17 cellular contexts compared by ENCODE assay signal in the genomic region with DNA sequence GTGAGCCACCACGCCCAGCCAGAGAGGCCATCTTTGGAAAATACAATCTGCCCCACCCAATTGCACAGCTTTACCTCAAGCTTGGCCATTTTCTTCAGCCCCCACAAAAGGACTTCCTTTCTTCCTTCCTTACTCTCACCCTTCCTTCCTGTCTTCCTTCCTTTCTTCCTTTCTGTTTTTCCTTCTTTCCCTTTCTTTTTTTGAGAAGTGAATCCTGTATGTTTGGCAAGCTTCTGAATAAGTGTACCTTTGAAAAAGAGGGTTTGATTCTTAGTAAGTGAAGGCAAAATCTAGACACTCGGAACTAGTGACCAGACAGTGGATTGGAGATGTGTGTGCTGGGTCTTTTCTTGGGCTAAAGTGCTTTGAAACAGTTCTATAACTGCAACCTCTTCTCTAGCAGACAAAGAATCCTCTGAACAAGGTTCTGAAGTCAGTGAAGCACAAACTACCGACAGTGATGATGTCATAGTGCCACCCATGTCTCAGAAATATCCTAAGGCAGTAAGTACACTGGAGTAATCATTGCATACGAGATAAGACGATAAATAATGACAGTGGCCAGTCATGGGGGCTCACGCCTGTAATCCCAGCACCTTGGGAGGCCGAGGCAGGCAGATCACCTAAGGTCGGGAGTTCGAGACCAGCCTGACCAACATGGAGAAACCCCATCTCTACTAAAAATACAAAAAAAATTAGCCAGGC. TPM values are rescaled to one million over a fixed set of nuclear protein-coding genes. Genes with fewer than 3 reads are reported as not detected.
DNase-seq lines count a peak whose midpoint lies in the region; ATAC-seq, FAIRE-seq and TF ChIP-seq lines count a peak whose summit lies in the region.
"Had no signal": no experiment of that assay in that cellular context is flagged by ENCODE, and none has a peak within 500 bp of the region (broad histone marks: within the 10 kb centered on the region; RNA-seq: fewer than 3 reads in every experiment).

No MANE protein-coding gene starts in this region.

- no peak for FAIRE-seq in GM12878 (lab: Jason Lieb, UNC)
- FAIRE-seq: H1 had no signal

- WGBS in GM12878 (ENCODE audit: insufficient coverage, insufficient replicate concordance, low lambda C conversion rate, missing lambda C conversion rate) = 50% methylated on average over 9 of the region's 9 CpGs

- ATAC-seq in GM12878 (peak; percentile 31; the same call in 2 of the 3 replicates), HG02588 (IDR thresholded peaks at IDR 0.05; ENCODE audit: unreplicated experiment) (no peak), T-cell (replicated peaks in 1 of 4) (no peak)

- no TSS peak for BruUV-seq in GM12878 (replicated peaks; lab: Mats Ljungman, UMichigan)

- H3K4me3 ChIP-seq in HEK293 (ENCODE audit: low read depth, low read length) (no peak overlapping the region), GM12878 (no peak overlapping the region)
- H3K4me3 ChIP-seq in CD4-positive, alpha-beta memory T cell (ENCODE audit: low read length in 2 of 2) = no peak overlapping the region
- H3K4me3 ChIP-seq: BLaER1 treated with 17β-estradiol and CSF1 and Interleukin-3, amounts not matched to agents 10 nM and 100 nM had no signal

- H4K20me1 ChIP-seq in GM12878 (ENCODE audit: control insufficient read depth, insufficient read depth) = no peaks in the 10 kb centered on the region
- H4K20me1 ChIP-seq: BLaER1 treated with 17β-estradiol and CSF1 and Interleukin-3, amounts not matched to agents 10 nM and 100 nM had no signal

- H3K9ac ChIP-seq in GM12878 (ENCODE audit: control insufficient read depth, insufficient read depth, low read length) = no peak overlapping the region
- H3K9ac ChIP-seq: BLaER1 treated with 17β-estradiol and CSF1 and Interleukin-3, amounts not matched to agents 10 nM and 100 nM had no signal

- TF ChIP-seq POLR2A in GM12878 (IDR thresholded peaks at IDR 0.05; ENCODE audit: low read depth, low read length) = no peak

- no peaks in the 10 kb centered on the region for H3K79me2 ChIP-seq in GM12878 (ENCODE audit: control insufficient read depth, insufficient read depth, low read length)

- POLR2A ChIA-PET in HEK293 (lab: Yijun Ruan, JAX) (no interaction called here), GM12878 (lab: Charles Lee) (no interaction called here), T-cell (lab: Charles Lee) (no interaction called here)
- POLR2A ChIA-PET in CD4-positive, alpha-beta memory T cell (lab: Charles Lee; ENCODE audit: partially characterized antibody) = no interaction called here

- no peaks in the 10 kb centered on the region for H3K36me3 Mint-ChIP-seq in T-cell
- no peaks in the 10 kb centered on the region for H3K36me3 Mint-ChIP-seq in CD4-positive, alpha-beta memory T cell
- H3K36me3 Mint-ChIP-seq: CD4-positive, CD25-positive, alpha-beta regulatory T cell had no signal

- H3K27me3 ChIP-seq in GM12878 (replicated peaks in 1 of 2; ENCODE audit: control insufficient read depth in 2 of 2, insufficient read depth in 2 of 2, low read length in 1 of 2) = no peaks in the 10 kb centered on the region
- no peaks in the 10 kb centered on the region for H3K27me3 ChIP-seq in CD4-positive, alpha-beta memory T cell (ENCODE audit: insufficient read depth, low read length)
- H3K27me3 ChIP-seq: BLaER1 treated with 17β-estradiol and CSF1 and Interleukin-3, amounts not matched to agents 10 nM and 100 nM had no signal

- no peak overlapping the region for H2AFZ ChIP-seq in GM12878 (ENCODE audit: control insufficient read depth, low read depth, low read length)

- H3K9me3 ChIP-seq in HEK293 (ENCODE audit: control insufficient read depth, insufficient read depth, low read depth, low read length) = no peaks in the 10 kb centered on the region
- H3K9me3 ChIP-seq in GM12878 (replicated peaks; ENCODE audit: control insufficient read depth, insufficient read depth, low read length) = no peaks in the 10 kb centered on the region
- no peaks in the 10 kb centered on the region for H3K9me3 ChIP-seq in CD4-positive, alpha-beta memory T cell (ENCODE audit: control insufficient read depth in 1 of 2, low read length in 2 of 2)
- H3K9me3 ChIP-seq: BLaER1 treated with 17β-estradiol and CSF1 and Interleukin-3, amounts not matched to agents 10 nM and 100 nM had no signal

- H3K4me3 Mint-ChIP-seq in T-cell = no peak overlapping the region
- H3K4me3 Mint-ChIP-seq in CD4-positive, alpha-beta memory T cell = no peak overlapping the region
- H3K4me3 Mint-ChIP-seq: B cell; CD4-positive, CD25-positive, alpha-beta regulatory T cell; H9 had no signal

- intact Hi-C loops in GM12878 (cut with micrococcal nuclease; ENCODE audit: unreplicated experiment) = no loop called here
- intact Hi-C loops in CD4-positive, alpha-beta memory T cell (cut with micrococcal nuclease) = no loop called here

- H3K36me3 ChIP-seq in HEK293 (ENCODE audit: control insufficient read depth in 2 of 2, insufficient read depth in 1 of 2, low read length in 2 of 2) = no peaks in the 10 kb centered on the region
- H3K36me3 ChIP-seq in GM12878 (ENCODE audit: control insufficient read depth in 2 of 2, insufficient read depth in 2 of 2, low read length in 1 of 2) = no peaks in the 10 kb centered on the region
- no peaks in the 10 kb centered on the region for H3K36me3 ChIP-seq in CD4-positive, alpha-beta memory T cell (ENCODE audit: insufficient read depth, low read length)
- H3K36me3 ChIP-seq: BLaER1 treated with 17β-estradiol and CSF1 and Interleukin-3, amounts not matched to agents 10 nM and 100 nM had no signal

- H3K9me3 Mint-ChIP-seq in T-cell = no peaks in the 10 kb centered on the region
- peaks cover 0 to 1% (median 0%) of the 10 kb centered on the region in 8 donors for H3K9me3 Mint-ChIP-seq in CD4-positive, alpha-beta memory T cell
- H3K9me3 Mint-ChIP-seq: CD4-positive, CD25-positive, alpha-beta regulatory T cell; H9 had no signal

- H3K27ac ChIP-seq in HEK293 (ENCODE audit: extremely low read depth, low read depth, low read length) = no peak overlapping the region
- H3K27ac ChIP-seq in GM12878 (ENCODE audit: control insufficient read depth, insufficient read depth) = no peak overlapping the region
- H3K27ac ChIP-seq in CD4-positive, alpha-beta memory T cell (ENCODE audit: low read depth, low read length) = no peak overlapping the region
- H3K27ac ChIP-seq: BLaER1 treated with 17β-estradiol and CSF1 and Interleukin-3, amounts not matched to agents 10 nM and 100 nM had no signal

- peaks cover 0 to 4% of the 10 kb centered on the region in 2 donors for H3K27me3 Mint-ChIP-seq in T-cell
- H3K27me3 Mint-ChIP-seq in CD4-positive, alpha-beta memory T cell = no peaks in the 10 kb centered on the region
- H3K27me3 Mint-ChIP-seq: B cell had no signal

- SMC1A ChIA-PET in GM12878 (lab: Charles Lee; ENCODE audit: uncharacterized antibody, unreplicated experiment) = no interaction called here

- TF ChIP-seq CTCF in HEK293 (tag by site-specific recombination; IDR thresholded peaks at IDR 0.05) = no peak
- TF ChIP-seq CTCF in GM12878 (IDR thresholded peaks at IDR 0.05 in 2 of 3, conservative IDR thresholded peaks at IDR 0.05 in 1 of 3; ENCODE audit: control insufficient read depth in 2 of 3, extremely low read depth in 1 of 3, insufficient read depth in 1 of 3, low read depth in 3 of 3, low read length in 3 of 3) = no peak

- H3K4me1 ChIP-seq in HEK293 (ENCODE audit: control insufficient read depth, insufficient read depth, low read length) = no peaks in the 10 kb centered on the region
- no peaks in the 10 kb centered on the region for H3K4me1 ChIP-seq in GM12878 (ENCODE audit: control insufficient read depth, insufficient read depth, low read length)
- H3K4me1 ChIP-seq in CD4-positive, alpha-beta memory T cell (ENCODE audit: insufficient read depth, low read length) = no peaks in the 10 kb centered on the region

- DNase-seq in Caki2 (ENCODE audit: low read depth) = peak; percentile 11
- no peak for DNase-seq in GM12878 (ENCODE audit: low read depth, low spot score)
- DNase-seq in islet precursor cell = peak; percentile 32
- DNase-seq in T-cell = no peak
- DNase-seq in central memory CD4-positive, alpha-beta T cell = no peak
- DNase-seq in CD4-positive, alpha-beta memory T cell = no peak
- DNase-seq: Calu3; CD4-positive, CD25-positive, alpha-beta regulatory T cell; DMS79 treated with DMSO at 0.1 percent for 48 hours; GF-D8; H9 had no signal

- CTCF ChIA-PET in HEK293 (lab: Yijun Ruan, JAX) = no interaction called here
- CTCF ChIA-PET in GM12878 (lab: Yijun Ruan, JAX) = no interaction called here
- CTCF ChIA-PET in T-cell (lab: Charles Lee) = no interaction called here
- CTCF ChIA-PET in CD4-positive, alpha-beta memory T cell (lab: Charles Lee; ENCODE audit: partially characterized antibody) = no interaction called here

- in situ Hi-C loops in Caki2 (cut with HindIII; ENCODE audit: low pct_unique_long_range_greater_than_20kb, low sequenced_read_pairs) (no loop called here), GM12878 (cut with MboI) (no loop called here)

- no peak overlapping the region for H3K27ac Mint-ChIP-seq in T-cell
- H3K27ac Mint-ChIP-seq in CD4-positive, alpha-beta memory T cell = no peak overlapping the region
- H3K27ac Mint-ChIP-seq: B cell had no signal

- no peak overlapping the region for H3K4me2 ChIP-seq in GM12878 (ENCODE audit: control insufficient read depth, insufficient read depth)

- TF ChIP-seq EP300 in GM12878 (IDR thresholded peaks at IDR 0.05; ENCODE audit: borderline replicate concordance in 1 of 2, control insufficient read depth in 1 of 2, low read depth in 2 of 2, low read length in 2 of 2) = no peak

- no peak for TF ChIP-seq RAD21 in GM12878 (IDR thresholded peaks at IDR 0.05; ENCODE audit: insufficient read depth, low read depth, low read length)

- RAD21 ChIA-PET in GM12878 (lab: Charles Lee; ENCODE audit: unreplicated experiment) = no interaction called here

- H3K4me1 Mint-ChIP-seq in T-cell = no peaks in the 10 kb centered on the region
- no peaks in the 10 kb centered on the region for H3K4me1 Mint-ChIP-seq in CD4-positive, alpha-beta memory T cell
- H3K4me1 Mint-ChIP-seq: B cell; CD4-positive, CD25-positive, alpha-beta regulatory T cell had no signal

RNA-seq across cellular contexts. Expression of gene SUPT16H, which starts 49.5 kb away (rescaled TPM):
- 23.1 and 24.8 TPM in 2 replicates for total RNA-seq in Caki2 (2014; rRNA removed; shearing (Covaris generic); ENCODE audit: low replicate concordance)
- 122 and 130 TPM in 2 replicates for total RNA-seq in GM12878 (2013; cell fraction: nucleolus; rRNA removed)
- 117 and 128 TPM in 2 replicates for total RNA-seq in GM12878 (2014; rRNA removed)
- total RNA-seq in GM12878 (2014; rRNA removed; fragmentation: Illumina TruSeq; extraction: Trizol) = 160 and 164 TPM in 2 replicates
- 119 and 120 TPM in 2 replicates for total RNA-seq in GM12878 (2021)
- 53.0 TPM for polyA plus RNA-seq in GM12878 (2011; ENCODE audit: low read depth)
- polyA plus RNA-seq in GM12878 (2011; rRNA removed) = 123 and 137 TPM in 2 replicates
- 82.1 and 87.5 TPM in 2 replicates for polyA plus RNA-seq in GM12878 (2011; cell fraction: cytosol; rRNA removed)
- 82.3 and 112 TPM in 2 replicates for polyA plus RNA-seq in GM12878 (2011; cell fraction: nucleus; rRNA removed)
- 67.2 and 72.6 TPM in 2 replicates for polyA plus RNA-seq in GM12878 (2012)
- 201 and 233 TPM in 2 replicates for polyA plus RNA-seq in GM12878 (2014; fragmentation: Illumina TruSeq; extraction: Trizol)
- 100 to 1,000 TPM in 1 of 2 experiments, 10 to 100 TPM in 1; 90.7 to 106 TPM for polyA plus RNA-seq in GM12878 (2014; fragmentation: Nextera tagmentation; extraction: Ambion mirVana)
- 104 and 111 TPM in 2 replicates for polyA plus RNA-seq in GM12878 (2014; rRNA removed)
- polyA plus RNA-seq in GM12878 (2016; fragmentation: Nextera tagmentation; extraction: Ambion mirVana) = 100 to 1,000 TPM; 166 TPM
- 110 and 118 TPM in 2 replicates for polyA minus RNA-seq in GM12878 (2011; rRNA and poly(A)+ RNA removed)
- 42.6 and 47.5 TPM in 2 replicates for polyA minus RNA-seq in GM12878 (2011; cell fraction: cytosol; rRNA and poly(A)+ RNA removed)
- polyA minus RNA-seq in GM12878 (2011; cell fraction: nucleus; rRNA and poly(A)+ RNA removed) = 40.0 and 66.4 TPM in 2 replicates
- total RNA-seq in T-cell = 10 to 100 TPM; 51.4 to 76.4 (median 71.6) TPM
- 10 to 100 TPM; 84.5 to 87.2 TPM for total RNA-seq in CD4-positive, alpha-beta memory T cell
- 10 to 100 TPM; 60.6 to 84.5 TPM for polyA plus RNA-seq in CD4-positive, alpha-beta memory T cell

RNA-seq across cellular contexts. Expression of gene RPGRIP1, which starts 54.5 kb away (rescaled TPM):
- total RNA-seq in Caki2 (2014; rRNA removed; shearing (Covaris generic); ENCODE audit: low replicate concordance) = not detected in 2 replicates
- total RNA-seq in GM12878 (2013; cell fraction: nucleolus; rRNA removed) = not detected in 2 replicates
- 0.27 and 1.1 TPM in 2 replicates for total RNA-seq in GM12878 (2014; rRNA removed)
- total RNA-seq in GM12878 (2014; rRNA removed; fragmentation: Illumina TruSeq; extraction: Trizol) = 0.18 and 0.72 TPM in 2 replicates
- total RNA-seq in GM12878 (2021) = 0.44 TPM in 1 of 2 replicates, not detected in the other
- not detected for polyA plus RNA-seq in GM12878 (2011; ENCODE audit: low read depth)
- polyA plus RNA-seq in GM12878 (2011; rRNA removed) = 0.13 and 0.30 TPM in 2 replicates
- 0.13 TPM in 1 of 2 replicates, not detected in the other for polyA plus RNA-seq in GM12878 (2011; cell fraction: cytosol; rRNA removed)
- polyA plus RNA-seq in GM12878 (2011; cell fraction: nucleus; rRNA removed) = 0.15 and 0.40 TPM in 2 replicates
- polyA plus RNA-seq in GM12878 (2012) = 0.08 and 0.14 TPM in 2 replicates
- 0.14 and 0.34 TPM in 2 replicates for polyA plus RNA-seq in GM12878 (2014; fragmentation: Illumina TruSeq; extraction: Trizol)
- under 1 TPM; 0.07 to 0.16 TPM for polyA plus RNA-seq in GM12878 (2014; fragmentation: Nextera tagmentation; extraction: Ambion mirVana)
- polyA plus RNA-seq in GM12878 (2014; rRNA removed) = 0.10 and 0.11 TPM in 2 replicates
- under 1 TPM in 1 of 2 experiments, not detected in 1; 0.07 TPM for polyA plus RNA-seq in GM12878 (2016; fragmentation: Nextera tagmentation; extraction: Ambion mirVana)
- 0.80 TPM in 1 of 2 replicates, not detected in the other for polyA minus RNA-seq in GM12878 (2011; rRNA and poly(A)+ RNA removed)
- not detected in 2 replicates for polyA minus RNA-seq in GM12878 (2011; cell fraction: cytosol; rRNA and poly(A)+ RNA removed)
- 0.19 TPM in 1 of 2 replicates, not detected in the other for polyA minus RNA-seq in GM12878 (2011; cell fraction: nucleus; rRNA and poly(A)+ RNA removed)
- total RNA-seq in T-cell = under 1 TPM in 2 of 5 donors, not detected in 3; 0.16 to 0.76 TPM
- total RNA-seq in CD4-positive, alpha-beta memory T cell = under 1 TPM in 1 of 2 experiments, not detected in 1; 0.47 TPM
- polyA plus RNA-seq in CD4-positive, alpha-beta memory T cell = not detected
- total RNA-seq: A172; Calu3; CD4-positive, CD25-positive, alpha-beta regulatory T cell had no signal

Comparison
In these comparisons a context has a peak if more than half of its experiments do, and no peak if none do; other contexts are left out.
1. DNase-seq: peak in Caki2 (single experiment) and islet precursor cell (single experiment); none in GM12878 (single experiment), T-cell (0 of 34), central memory CD4-positive, alpha-beta T cell (single experiment) and CD4-positive, alpha-beta memory T cell (0 of 5).